36 cellular contexts compared by ENCODE assay signal in genomic region chr6:24551139-24551538, GRCh38.
"Had no signal": no experiment of that assay in that cellular context is flagged by ENCODE, and none has a peak within 500 bp of the region (broad histone marks: within the 10 kb centered on the region; RNA-seq: fewer than 3 reads in every experiment).

No MANE protein-coding gene starts in this region.

- H3K9me3 ChIP-seq: adrenal gland, body of pancreas, breast epithelium had no signal

- H3K4me3 Mint-ChIP-seq: activated B cell treated with CpG ODN at 0.5 μM for 24 hours; activated CD4-positive, alpha-beta memory T cell treated with anti-CD3 and anti-CD28 coated beads for 36 hours; activated CD4-positive, alpha-beta T cell treated with anti-CD3 and anti-CD28 coated beads, Interleukin-2, amount 10 ng/mL, durations not matched to agents 24 days and 14 days; activated CD8-positive, alpha-beta T cell treated with anti-CD3 and anti-CD28 coated beads for 36 hours; activated naive CD4-positive, alpha-beta T cell treated with anti-CD3 and anti-CD28 coated beads for 36 hours; activated naive CD8-positive, alpha-beta T cell treated with anti-CD3 and anti-CD28 coated beads for 36 hours; activated T-cell treated with anti-CD3 and anti-CD28 coated beads, Interleukin-2, amount 50 U/mL, for 4 hours; activated T-cell treated with anti-CD3 and anti-CD28 coated beads, Interleukin-2, amount 50 U/mL, for 72 hours; activated T-helper 1 cell treated with anti-CD3 and anti-CD28 coated beads, Interleukin-12 subunit alpha, Interleukin-12 subunit beta, Interleukin-2, Interleukin-4 antibody, amounts not matched to agents 30 ng/mL and 10 ng/mL and 1 ng/mL, durations not matched to agents 14 hours and 24 hours and 36 hours; activated T-helper 17 cell treated with anti-CD3 and anti-CD28 coated beads, Interleukin-2, amount 50 U/mL, for 72 hours; T-helper 1 cell treated with Interleukin-12 subunit alpha and Interleukin-12 subunit beta and Interleukin-4 antibody, amounts not matched to agents 30 μg/mL and 1 μg/mL, for 36 hours; T-helper 2 cell treated with Interferon-gamma antibody and Interleukin-4, amounts not matched to agents 5 μg/mL and 100 μg/mL, for 36 hours had no signal

- ATAC-seq: activated CD8-positive, alpha-beta T cell treated with anti-CD3 and anti-CD28 coated beads for 36 hours; activated naive CD4-positive, alpha-beta T cell treated with anti-CD3 and anti-CD28 coated beads, Interleukin-2, amount 50 U/mL, for 72 hours; activated T-cell treated with anti-CD3 and anti-CD28 coated beads, Interleukin-2, amount 50 U/mL, for 4 hours; activated T-cell treated with anti-CD3 and anti-CD28 coated beads, Interleukin-2, amount 50 U/mL, for 72 hours; activated T-helper 17 cell treated with anti-CD3 and anti-CD28 coated beads, Interleukin-2, amount 50 U/mL, for 72 hours; body of pancreas had no signal

- H3K36me3 ChIP-seq: adrenal gland, brain microvascular endothelial cell, breast epithelium had no signal

- FAIRE-seq: astrocyte, TTC549 had no signal

- H3K4me1 ChIP-seq: adrenal gland, body of pancreas, breast epithelium had no signal

- H3K4me3 ChIP-seq: adrenal gland, body of pancreas, breast epithelium had no signal

- DNase-seq: activated B cell treated with CpG ODN at 0.5 μM for 24 hours; activated CD4-positive, alpha-beta memory T cell treated with anti-CD3 and anti-CD28 coated beads for 36 hours; activated CD4-positive, alpha-beta T cell treated with anti-CD3 and anti-CD28 coated beads for 4 hours; activated CD4-positive, alpha-beta T cell treated with anti-CD3 and anti-CD28 coated beads, Interleukin-2, amount 10 ng/mL, durations not matched to agents 24 days and 14 days; activated CD4-positive, alpha-beta T cell treated with anti-CD3 and anti-CD28 coated beads, Interleukin-2, amount 50 U/mL, for 1 hour; activated CD4-positive, alpha-beta T cell treated with anti-CD3 and anti-CD28 coated beads, Interleukin-2, amount 50 U/mL, for 4 hours; activated CD4-positive, CD25-positive, alpha-beta regulatory T cell treated with anti-CD3 and anti-CD28 coated beads, Interleukin-2, amount 50 U/mL, for 72 hours; activated CD8-positive, alpha-beta memory T cell treated with anti-CD3 and anti-CD28 coated beads, Interleukin-2, amount 50 U/mL, for 4 hours; activated CD8-positive, alpha-beta T cell treated with anti-CD3 and anti-CD28 coated beads for 36 hours; activated effector memory CD4-positive, alpha-beta T cell treated with anti-CD3 and anti-CD28 coated beads, Interleukin-2, amount 50 U/mL, for 16 hours; activated gamma-delta T cell treated with Interleukin-2 at 50 U/mL for 16 hours; activated naive CD4-positive, alpha-beta T cell; activated naive CD4-positive, alpha-beta T cell treated with anti-CD3 and anti-CD28 coated beads for 36 hours; activated naive CD4-positive, alpha-beta T cell treated with anti-CD3 and anti-CD28 coated beads, Interleukin-2, amount 50 U/mL, for 16 hours; activated naive CD8-positive, alpha-beta T cell treated with anti-CD3 and anti-CD28 coated beads for 36 hours; activated T-cell treated with anti-CD3 and anti-CD28 coated beads for 4 hours; activated T-cell treated with anti-CD3 and anti-CD28 coated beads, Interleukin-2, amount 50 U/mL, for 1 hour; activated T-cell treated with anti-CD3 and anti-CD28 coated beads, Interleukin-2, amount 50 U/mL, for 4 hours; activated T-cell treated with anti-CD3 and anti-CD28 coated beads, Interleukin-2, amount 50 U/mL, for 72 hours; adrenal gland; amniotic stem cell; aorta; body of pancreas; brain microvascular endothelial cell; central memory CD4-positive, alpha-beta T cell; T-helper 2 cell; T-helper 9 cell had no signal

- H3K36me3 Mint-ChIP-seq: activated CD4-positive, alpha-beta memory T cell treated with anti-CD3 and anti-CD28 coated beads for 36 hours; activated naive CD4-positive, alpha-beta T cell treated with anti-CD3 and anti-CD28 coated beads, Interleukin-2, amount 50 U/mL, for 72 hours; activated naive CD8-positive, alpha-beta T cell treated with anti-CD3 and anti-CD28 coated beads for 36 hours had no signal

- H3K27ac Mint-ChIP-seq: activated B cell treated with CpG ODN at 0.5 μM for 24 hours; activated CD4-positive, alpha-beta memory T cell treated with anti-CD3 and anti-CD28 coated beads for 36 hours; activated CD4-positive, alpha-beta T cell treated with anti-CD3 and anti-CD28 coated beads, Interleukin-2, amount 10 ng/mL, durations not matched to agents 24 days and 14 days; activated CD8-positive, alpha-beta T cell treated with anti-CD3 and anti-CD28 coated beads for 36 hours; activated naive CD4-positive, alpha-beta T cell treated with anti-CD3 and anti-CD28 coated beads for 36 hours; activated naive CD4-positive, alpha-beta T cell treated with anti-CD3 and anti-CD28 coated beads, Interleukin-2, amount 50 U/mL, for 72 hours; activated naive CD8-positive, alpha-beta T cell treated with anti-CD3 and anti-CD28 coated beads for 36 hours; activated T-cell treated with anti-CD3 and anti-CD28 coated beads, Interleukin-2, amount 50 U/mL, for 72 hours; activated T-helper 1 cell treated with anti-CD3 and anti-CD28 coated beads, Interleukin-12 subunit alpha, Interleukin-12 subunit beta, Interleukin-2, Interleukin-4 antibody, amounts not matched to agents 30 ng/mL and 10 ng/mL and 1 ng/mL, durations not matched to agents 14 hours and 24 hours and 36 hours; activated T-helper 17 cell treated with anti-CD3 and anti-CD28 coated beads, Interleukin-2, amount 50 U/mL, for 72 hours; T-helper 1 cell treated with Interleukin-12 subunit alpha and Interleukin-12 subunit beta and Interleukin-4 antibody, amounts not matched to agents 30 μg/mL and 1 μg/mL, for 36 hours; T-helper 2 cell treated with Interferon-gamma antibody and Interleukin-4, amounts not matched to agents 5 μg/mL and 100 μg/mL, for 36 hours had no signal

- H3K4me1 Mint-ChIP-seq: activated B cell treated with CpG ODN at 0.5 μM for 24 hours; activated T-helper 17 cell treated with anti-CD3 and anti-CD28 coated beads, Interleukin-2, amount 50 U/mL, for 72 hours had no signal

- H3K27ac ChIP-seq: adrenal gland, body of pancreas, brain microvascular endothelial cell, breast epithelium, VCaP had no signal

- H3K9me3 Mint-ChIP-seq: activated B cell treated with CpG ODN at 0.5 μM for 24 hours; activated CD4-positive, alpha-beta memory T cell treated with anti-CD3 and anti-CD28 coated beads for 36 hours; activated CD4-positive, alpha-beta T cell treated with anti-CD3 and anti-CD28 coated beads, Interleukin-2, amount 10 ng/mL, durations not matched to agents 24 days and 14 days; activated CD8-positive, alpha-beta T cell treated with anti-CD3 and anti-CD28 coated beads for 36 hours; activated naive CD4-positive, alpha-beta T cell treated with anti-CD3 and anti-CD28 coated beads for 36 hours; activated naive CD4-positive, alpha-beta T cell treated with anti-CD3 and anti-CD28 coated beads, Interleukin-2, amount 50 U/mL, for 72 hours; activated naive CD8-positive, alpha-beta T cell treated with anti-CD3 and anti-CD28 coated beads for 36 hours; activated T-cell treated with anti-CD3 and anti-CD28 coated beads, Interleukin-2, amount 50 U/mL, for 4 hours; activated T-cell treated with anti-CD3 and anti-CD28 coated beads, Interleukin-2, amount 50 U/mL, for 72 hours; activated T-helper 1 cell treated with anti-CD3 and anti-CD28 coated beads, Interleukin-12 subunit alpha, Interleukin-12 subunit beta, Interleukin-2, Interleukin-4 antibody, amounts not matched to agents 30 ng/mL and 10 ng/mL and 1 ng/mL, durations not matched to agents 14 hours and 24 hours and 36 hours; activated T-helper 17 cell treated with anti-CD3 and anti-CD28 coated beads, Interleukin-2, amount 50 U/mL, for 72 hours; T-helper 1 cell treated with Interleukin-12 subunit alpha and Interleukin-12 subunit beta and Interleukin-4 antibody, amounts not matched to agents 30 μg/mL and 1 μg/mL, for 36 hours; T-helper 2 cell treated with Interferon-gamma antibody and Interleukin-4, amounts not matched to agents 5 μg/mL and 100 μg/mL, for 36 hours had no signal

- H3K27me3 ChIP-seq: adrenal gland, body of pancreas, brain microvascular endothelial cell had no signal
